Comparison of ENCODE assay signal across 2 cellular contexts in the genomic region with DNA sequence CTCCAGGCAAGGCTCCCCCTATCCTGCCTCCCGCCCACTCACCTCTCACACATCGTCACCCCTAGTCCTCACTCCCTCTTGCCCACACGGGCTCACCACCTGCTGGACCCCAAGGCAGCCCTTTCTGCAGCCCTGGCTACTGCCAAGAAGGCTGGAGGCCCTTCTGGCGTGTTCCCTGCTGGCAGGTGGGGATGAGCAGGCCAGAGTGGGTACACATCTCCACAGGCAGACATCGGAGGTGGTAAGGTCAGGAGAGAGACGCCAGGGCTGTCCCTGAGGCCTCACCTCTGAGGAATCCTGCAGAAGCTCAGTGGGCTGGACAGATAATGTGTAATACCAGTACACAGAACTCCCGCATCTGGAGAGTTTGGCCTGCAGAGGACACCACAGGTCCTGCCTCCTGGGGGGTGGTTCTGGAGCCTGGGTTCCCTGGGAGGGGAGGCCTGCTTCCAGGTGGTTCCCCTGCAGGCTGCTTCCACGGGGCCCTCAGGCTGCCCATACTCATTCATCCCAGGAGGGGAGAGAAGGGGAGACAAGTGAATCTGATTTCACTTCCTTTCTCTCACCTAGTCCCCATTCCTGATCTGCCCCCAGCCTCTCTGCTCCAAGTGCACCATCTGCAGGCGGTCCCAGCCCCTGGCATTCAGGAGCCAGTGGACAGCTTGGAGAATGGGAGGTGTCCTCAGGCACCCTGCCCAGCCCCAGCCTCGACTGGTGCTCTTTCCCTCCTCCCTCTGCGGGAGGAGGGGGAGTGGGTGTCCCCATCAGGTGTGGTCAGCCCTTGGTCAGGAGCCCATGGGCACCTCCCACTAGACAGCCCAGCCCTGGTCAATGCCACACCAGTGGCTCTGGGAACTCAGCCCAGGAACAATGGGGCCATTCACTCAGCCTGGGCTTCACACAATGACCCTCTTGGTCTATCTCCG.
TF ChIP-seq lines count a peak whose summit lies in the region.

No MANE protein-coding gene starts in this region.

TF ChIP-seq in A549, 52 proteins besides CTCF, POLR2A, EP300 and RAD21:
- TF ChIP-seq EHF (CRISPR knock-in tag; IDR thresholded peaks at IDR 0.05): no peak
- no peak for TF ChIP-seq KDM1A (IDR thresholded peaks at IDR 0.05; ENCODE audit: low read depth)
- TF ChIP-seq FOSB (CRISPR knock-in tag; IDR thresholded peaks at IDR 0.05): no peak
- TF ChIP-seq ZC3H11A (IDR thresholded peaks at IDR 0.05): no peak
- no peak for TF ChIP-seq TP53 (CRISPR knock-in tag; IDR thresholded peaks at IDR 0.05)
- TF ChIP-seq CBX2 (IDR thresholded peaks at IDR 0.05; ENCODE audit: borderline replicate concordance, low read depth): no peak
- no peak for TF ChIP-seq HOXB5 (CRISPR knock-in tag; IDR thresholded peaks at IDR 0.05)
- TF ChIP-seq HOXA7 (CRISPR knock-in tag; IDR thresholded peaks at IDR 0.05): no peak
- TF ChIP-seq TFCP2L1 (CRISPR knock-in tag; IDR thresholded peaks at IDR 0.05): no peak
- no peak for TF ChIP-seq CBX8 (IDR thresholded peaks at IDR 0.05)
- no peak for TF ChIP-seq RARB (CRISPR knock-in tag; IDR thresholded peaks at IDR 0.05)
- TF ChIP-seq RFX5 (IDR thresholded peaks at IDR 0.05): no peak
- TF ChIP-seq MAZ (IDR thresholded peaks at IDR 0.05; ENCODE audit: borderline replicate concordance, low read depth, low read length): no peak
- no peak for TF ChIP-seq MAFK (IDR thresholded peaks at IDR 0.05; ENCODE audit: partially characterized antibody)
- no peak for TF ChIP-seq JUN (IDR thresholded peaks at IDR 0.05)

TF ChIP-seq in H1, 55 proteins besides CTCF, POLR2A, EP300 and RAD21:
- TF ChIP-seq POU5F1 (IDR thresholded peaks at IDR 0.05; ENCODE audit: low read depth, low read length) (no peak), JUND (IDR thresholded peaks at IDR 0.05; ENCODE audit: low read length) (no peak), RFX5 (IDR thresholded peaks at IDR 0.05; ENCODE audit: borderline replicate concordance, low read depth, low read length) (no peak), CREB1 (IDR thresholded peaks at IDR 0.05) (no peak), CBX5 (IDR thresholded peaks at IDR 0.05; ENCODE audit: low read depth, low read length) (no peak), SIRT6 (IDR thresholded peaks at IDR 0.05; ENCODE audit: low read length) (no peak), GTF2F1 (IDR thresholded peaks at IDR 0.05; ENCODE audit: borderline replicate concordance, low read depth, low read length) (no peak), YY1 (IDR thresholded peaks at IDR 0.05; ENCODE audit: low read depth, low read length) (no peak), KDM4A (IDR thresholded peaks at IDR 0.05; ENCODE audit: low read depth, low read length, severe bottlenecking) (no peak), CBX8 (IDR thresholded peaks at IDR 0.05; ENCODE audit: borderline replicate concordance, low read depth, low read length) (no peak), POLR2AphosphoS5 (IDR thresholded peaks at IDR 0.05; ENCODE audit: low read depth, low read length) (no peak), ASH2L (IDR thresholded peaks at IDR 0.05; ENCODE audit: low read length) (no peak), MAFK (IDR thresholded peaks at IDR 0.05; ENCODE audit: low read depth, low read length) (no peak), ZNF274 (IDR thresholded peaks at IDR 0.05; ENCODE audit: borderline replicate concordance, extremely low read depth, low read length) (no peak)
- TF ChIP-seq, protein P1, sequence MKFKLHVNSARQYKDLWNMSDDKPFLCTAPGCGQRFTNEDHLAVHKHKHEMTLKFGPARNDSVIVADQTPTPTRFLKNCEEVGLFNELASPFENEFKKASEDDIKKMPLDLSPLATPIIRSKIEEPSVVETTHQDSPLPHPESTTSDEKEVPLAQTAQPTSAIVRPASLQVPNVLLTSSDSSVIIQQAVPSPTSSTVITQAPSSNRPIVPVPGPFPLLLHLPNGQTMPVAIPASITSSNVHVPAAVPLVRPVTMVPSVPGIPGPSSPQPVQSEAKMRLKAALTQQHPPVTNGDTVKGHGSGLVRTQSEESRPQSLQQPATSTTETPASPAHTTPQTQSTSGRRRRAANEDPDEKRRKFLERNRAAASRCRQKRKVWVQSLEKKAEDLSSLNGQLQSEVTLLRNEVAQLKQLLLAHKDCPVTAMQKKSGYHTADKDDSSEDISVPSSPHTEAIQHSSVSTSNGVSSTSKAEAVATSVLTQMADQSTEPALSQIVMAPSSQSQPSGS (IDR thresholded peaks at IDR 0.05; ENCODE audit: low read length): no peak
- TF ChIP-seq, protein P2, sequence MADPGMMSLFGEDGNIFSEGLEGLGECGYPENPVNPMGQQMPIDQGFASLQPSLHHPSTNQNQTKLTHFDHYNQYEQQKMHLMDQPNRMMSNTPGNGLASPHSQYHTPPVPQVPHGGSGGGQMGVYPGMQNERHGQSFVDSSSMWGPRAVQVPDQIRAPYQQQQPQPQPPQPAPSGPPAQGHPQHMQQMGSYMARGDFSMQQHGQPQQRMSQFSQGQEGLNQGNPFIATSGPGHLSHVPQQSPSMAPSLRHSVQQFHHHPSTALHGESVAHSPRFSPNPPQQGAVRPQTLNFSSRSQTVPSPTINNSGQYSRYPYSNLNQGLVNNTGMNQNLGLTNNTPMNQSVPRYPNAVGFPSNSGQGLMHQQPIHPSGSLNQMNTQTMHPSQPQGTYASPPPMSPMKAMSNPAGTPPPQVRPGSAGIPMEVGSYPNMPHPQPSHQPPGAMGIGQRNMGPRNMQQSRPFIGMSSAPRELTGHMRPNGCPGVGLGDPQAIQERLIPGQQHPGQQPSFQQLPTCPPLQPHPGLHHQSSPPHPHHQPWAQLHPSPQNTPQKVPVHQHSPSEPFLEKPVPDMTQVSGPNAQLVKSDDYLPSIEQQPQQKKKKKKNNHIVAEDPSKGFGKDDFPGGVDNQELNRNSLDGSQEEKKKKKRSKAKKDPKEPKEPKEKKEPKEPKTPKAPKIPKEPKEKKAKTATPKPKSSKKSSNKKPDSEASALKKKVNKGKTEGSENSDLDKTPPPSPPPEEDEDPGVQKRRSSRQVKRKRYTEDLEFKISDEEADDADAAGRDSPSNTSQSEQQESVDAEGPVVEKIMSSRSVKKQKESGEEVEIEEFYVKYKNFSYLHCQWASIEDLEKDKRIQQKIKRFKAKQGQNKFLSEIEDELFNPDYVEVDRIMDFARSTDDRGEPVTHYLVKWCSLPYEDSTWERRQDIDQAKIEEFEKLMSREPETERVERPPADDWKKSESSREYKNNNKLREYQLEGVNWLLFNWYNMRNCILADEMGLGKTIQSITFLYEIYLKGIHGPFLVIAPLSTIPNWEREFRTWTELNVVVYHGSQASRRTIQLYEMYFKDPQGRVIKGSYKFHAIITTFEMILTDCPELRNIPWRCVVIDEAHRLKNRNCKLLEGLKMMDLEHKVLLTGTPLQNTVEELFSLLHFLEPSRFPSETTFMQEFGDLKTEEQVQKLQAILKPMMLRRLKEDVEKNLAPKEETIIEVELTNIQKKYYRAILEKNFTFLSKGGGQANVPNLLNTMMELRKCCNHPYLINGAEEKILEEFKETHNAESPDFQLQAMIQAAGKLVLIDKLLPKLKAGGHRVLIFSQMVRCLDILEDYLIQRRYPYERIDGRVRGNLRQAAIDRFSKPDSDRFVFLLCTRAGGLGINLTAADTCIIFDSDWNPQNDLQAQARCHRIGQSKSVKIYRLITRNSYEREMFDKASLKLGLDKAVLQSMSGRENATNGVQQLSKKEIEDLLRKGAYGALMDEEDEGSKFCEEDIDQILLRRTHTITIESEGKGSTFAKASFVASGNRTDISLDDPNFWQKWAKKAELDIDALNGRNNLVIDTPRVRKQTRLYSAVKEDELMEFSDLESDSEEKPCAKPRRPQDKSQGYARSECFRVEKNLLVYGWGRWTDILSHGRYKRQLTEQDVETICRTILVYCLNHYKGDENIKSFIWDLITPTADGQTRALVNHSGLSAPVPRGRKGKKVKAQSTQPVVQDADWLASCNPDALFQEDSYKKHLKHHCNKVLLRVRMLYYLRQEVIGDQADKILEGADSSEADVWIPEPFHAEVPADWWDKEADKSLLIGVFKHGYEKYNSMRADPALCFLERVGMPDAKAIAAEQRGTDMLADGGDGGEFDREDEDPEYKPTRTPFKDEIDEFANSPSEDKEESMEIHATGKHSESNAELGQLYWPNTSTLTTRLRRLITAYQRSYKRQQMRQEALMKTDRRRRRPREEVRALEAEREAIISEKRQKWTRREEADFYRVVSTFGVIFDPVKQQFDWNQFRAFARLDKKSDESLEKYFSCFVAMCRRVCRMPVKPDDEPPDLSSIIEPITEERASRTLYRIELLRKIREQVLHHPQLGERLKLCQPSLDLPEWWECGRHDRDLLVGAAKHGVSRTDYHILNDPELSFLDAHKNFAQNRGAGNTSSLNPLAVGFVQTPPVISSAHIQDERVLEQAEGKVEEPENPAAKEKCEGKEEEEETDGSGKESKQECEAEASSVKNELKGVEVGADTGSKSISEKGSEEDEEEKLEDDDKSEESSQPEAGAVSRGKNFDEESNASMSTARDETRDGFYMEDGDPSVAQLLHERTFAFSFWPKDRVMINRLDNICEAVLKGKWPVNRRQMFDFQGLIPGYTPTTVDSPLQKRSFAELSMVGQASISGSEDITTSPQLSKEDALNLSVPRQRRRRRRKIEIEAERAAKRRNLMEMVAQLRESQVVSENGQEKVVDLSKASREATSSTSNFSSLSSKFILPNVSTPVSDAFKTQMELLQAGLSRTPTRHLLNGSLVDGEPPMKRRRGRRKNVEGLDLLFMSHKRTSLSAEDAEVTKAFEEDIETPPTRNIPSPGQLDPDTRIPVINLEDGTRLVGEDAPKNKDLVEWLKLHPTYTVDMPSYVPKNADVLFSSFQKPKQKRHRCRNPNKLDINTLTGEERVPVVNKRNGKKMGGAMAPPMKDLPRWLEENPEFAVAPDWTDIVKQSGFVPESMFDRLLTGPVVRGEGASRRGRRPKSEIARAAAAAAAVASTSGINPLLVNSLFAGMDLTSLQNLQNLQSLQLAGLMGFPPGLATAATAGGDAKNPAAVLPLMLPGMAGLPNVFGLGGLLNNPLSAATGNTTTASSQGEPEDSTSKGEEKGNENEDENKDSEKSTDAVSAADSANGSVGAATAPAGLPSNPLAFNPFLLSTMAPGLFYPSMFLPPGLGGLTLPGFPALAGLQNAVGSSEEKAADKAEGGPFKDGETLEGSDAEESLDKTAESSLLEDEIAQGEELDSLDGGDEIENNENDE (IDR thresholded peaks at IDR 0.05; ENCODE audit: insufficient replicate concordance, low read length): no peak
